In the genomic region with DNA sequence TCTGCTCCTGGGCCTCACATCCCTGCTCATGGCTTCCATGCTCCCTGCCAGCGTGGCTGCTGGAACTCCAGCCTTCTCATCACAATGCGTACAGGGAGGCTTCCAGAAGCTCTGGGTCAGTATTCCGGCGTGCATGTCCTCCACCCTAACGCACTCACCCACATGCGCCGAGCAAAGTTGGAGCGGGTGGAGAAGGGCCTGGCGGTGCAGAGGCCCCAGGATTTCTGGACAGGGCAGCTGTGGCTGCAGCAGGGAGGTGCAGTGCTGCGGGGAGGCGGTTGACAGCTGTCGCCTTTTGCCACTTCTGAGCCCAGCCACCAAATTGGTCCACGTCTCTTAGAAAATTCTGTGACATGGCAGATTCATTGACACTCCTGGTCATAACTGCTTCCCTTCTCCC, we compare ENCODE assay signal across 29 cellular contexts. TPM values are rescaled to one million over a fixed set of nuclear protein-coding genes. Genes with fewer than 3 reads are reported as not detected.
"Had no signal": no experiment of that assay in that cellular context is flagged by ENCODE, and none has a peak within 500 bp of the region (broad histone marks: within the 10 kb centered on the region; RNA-seq: fewer than 3 reads in every experiment).

No MANE protein-coding gene starts in this region.

- DNase-seq: colonic mucosa; effector CD8-positive, alpha-beta T cell; endodermal cell; foreskin fibroblast; gastrocnemius medialis; head of caudate nucleus; kidney glomerular epithelial cell; left colon; left ventricle myocardium inferior; naive thymus-derived CD4-positive, alpha-beta T cell; nephron progenitor cell; stimulated activated CD4-positive, alpha-beta T cell treated with anti-CD3 and anti-CD28 coated beads, Interleukin-2, amount 100 ng/mL, for 24 hours; stimulated activated CD4-positive, alpha-beta T cell treated with anti-CD3 and anti-CD28 coated beads, Interleukin-4, amount 100 ng/mL, for 4 hours; stimulated activated naive CD8-positive, alpha-beta T cell treated with anti-CD3 and anti-CD28 coated beads, Interleukin-15, Interleukin-2, amounts not matched to agents 100 U/mL and 50 U/mL, for 24 hours; transverse colon had no signal

- H3K9me3 Mint-ChIP-seq: central memory CD8-positive, alpha-beta T cell; dendritic cell treated with granulocyte-macrophage colony-stimulating factor and Interleukin-4, amounts not matched to agents 40 ng/mL and 50 ng/mL, for 4 days; endodermal cell; memory B cell; naive thymus-derived CD4-positive, alpha-beta T cell; nephron progenitor cell; stimulated activated memory B cell treated with anti-CD40 and anti-IgM and Interleukin-4, amounts not matched to agents 10 μg/mL and 1 μg/mL and 100 μg/mL, for 72 hours had no signal

- H3K27ac ChIP-seq: colonic mucosa, epithelial cell of prostate, hepatocyte, left ventricle myocardium inferior, parathyroid adenoma, prostate gland, right atrium auricular region, thoracic aorta, transverse colon, vagina had no signal

- H3K4me3 ChIP-seq: colonic mucosa, gastrocnemius medialis, hepatocyte, left ventricle myocardium inferior, lung, prostate gland, right atrium auricular region, thoracic aorta, transverse colon, vagina had no signal

- H3K27ac Mint-ChIP-seq: endodermal cell; memory B cell; naive thymus-derived CD4-positive, alpha-beta T cell; nephron progenitor cell; stimulated activated memory B cell treated with anti-CD40 and anti-IgM and Interleukin-4, amounts not matched to agents 10 μg/mL and 1 μg/mL and 100 μg/mL, for 72 hours had no signal

- H3K27me3 ChIP-seq: colonic mucosa, gastrocnemius medialis, hepatocyte, right atrium auricular region, vagina had no signal

- H3K9me3 ChIP-seq: colonic mucosa, gastrocnemius medialis, left ventricle myocardium inferior, prostate gland, right atrium auricular region, thoracic aorta, transverse colon, vagina had no signal

- ATAC-seq: esophagus mucosa; left colon; naive thymus-derived CD4-positive, alpha-beta T cell; sciatic nerve; stimulated activated memory B cell treated with anti-CD40 and anti-IgM and Interleukin-4, amounts not matched to agents 10 μg/mL and 1 μg/mL and 100 μg/mL, for 72 hours; stimulated activated naive CD8-positive, alpha-beta T cell treated with anti-CD3 and anti-CD28 coated beads, Interleukin-15, Interleukin-2, amounts not matched to agents 100 U/mL and 50 U/mL, for 24 hours had no signal

- H3K4me1 Mint-ChIP-seq: central memory CD8-positive, alpha-beta T cell; memory B cell; naive thymus-derived CD4-positive, alpha-beta T cell; stimulated activated memory B cell treated with anti-CD40 and anti-IgM and Interleukin-4, amounts not matched to agents 10 μg/mL and 1 μg/mL and 100 μg/mL, for 72 hours had no signal

- H3K4me3 Mint-ChIP-seq: central memory CD8-positive, alpha-beta T cell; dendritic cell treated with granulocyte-macrophage colony-stimulating factor and Interleukin-4, amounts not matched to agents 40 ng/mL and 50 ng/mL, for 4 days; endodermal cell; memory B cell; naive thymus-derived CD4-positive, alpha-beta T cell; nephron progenitor cell; stimulated activated memory B cell treated with anti-CD40 and anti-IgM and Interleukin-4, amounts not matched to agents 10 μg/mL and 1 μg/mL and 100 μg/mL, for 72 hours had no signal

- H3K4me1 ChIP-seq: colonic mucosa, parathyroid adenoma, prostate gland, vagina had no signal

- H3K36me3 ChIP-seq: colonic mucosa, gastrocnemius medialis, left ventricle myocardium inferior, prostate gland, right atrium auricular region, thoracic aorta, transverse colon, vagina had no signal

RNA-seq across cellular contexts. Expression of gene FAM20C, which starts 33.6 kb away (rescaled TPM):
- polyA plus RNA-seq: naive thymus-derived CD4-positive, alpha-beta T cell had no signal
